In the genomic region with DNA sequence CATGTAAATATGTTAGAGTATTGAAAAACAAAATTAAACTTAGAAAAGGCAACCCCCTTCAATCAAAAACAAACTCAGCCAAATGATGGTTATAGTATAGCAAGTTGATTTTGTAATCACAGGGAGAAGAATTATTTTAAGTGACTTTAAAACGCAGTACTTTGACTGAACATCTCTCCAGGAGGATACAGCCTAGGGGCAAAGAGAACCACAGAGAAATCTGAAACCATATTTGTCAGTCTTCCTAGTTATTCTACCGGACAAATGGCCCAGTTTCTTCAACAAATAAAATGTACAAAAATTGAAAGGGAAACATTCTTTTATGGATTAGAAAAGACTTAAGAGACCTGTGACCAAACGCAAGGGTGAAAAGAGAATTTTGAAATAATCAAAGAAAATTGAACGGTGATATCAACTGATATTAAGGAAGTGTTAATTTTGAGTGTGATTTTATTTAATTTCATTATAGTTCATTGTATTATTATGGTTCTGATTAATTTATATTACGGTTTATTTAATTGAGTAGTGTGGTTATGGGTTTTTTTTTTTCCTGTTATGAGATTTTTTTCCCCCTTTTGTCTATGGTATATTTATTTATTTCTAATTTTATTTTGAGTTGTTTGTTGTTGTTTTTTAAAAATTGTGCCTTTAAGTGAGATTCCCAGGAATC, we compare ENCODE assay signal across 10 cellular contexts.
DNase-seq lines count a peak whose midpoint lies in the region; ATAC-seq and TF ChIP-seq lines count a peak whose summit lies in the region.
"Had no signal": no experiment of that assay in that cellular context is flagged by ENCODE, and none has a peak within 500 bp of the region (broad histone marks: within the 10 kb centered on the region; RNA-seq: fewer than 3 reads in every experiment).

No MANE protein-coding gene starts in this region.

- no peaks in the 10 kb centered on the region for H3K27me3 ChIP-seq in mammary epithelial cell (ENCODE audit: insufficient read depth, low read length)

- no peaks in the 10 kb centered on the region for H3K9me3 Mint-ChIP-seq in stimulated activated naive CD8-positive, alpha-beta T cell treated with anti-CD3 and anti-CD28 coated beads, Interleukin-15, Interleukin-2, amounts not matched to agents 100 ng/mL and 50 ng/mL, for 24 hours
- H3K9me3 Mint-ChIP-seq in naive thymus-derived CD8-positive, alpha-beta T cell = no peaks in the 10 kb centered on the region
- H3K9me3 Mint-ChIP-seq: IgD-negative memory B cell had no signal

- ATAC-seq in stimulated activated naive CD8-positive, alpha-beta T cell treated with anti-CD3 and anti-CD28 coated beads, Interleukin-15, Interleukin-2, amounts not matched to agents 100 U/mL and 50 U/mL, for 24 hours = no peak
- ATAC-seq in HG02981 (IDR thresholded peaks at IDR 0.05; ENCODE audit: unreplicated experiment) (no peak), GM18870 (IDR thresholded peaks at IDR 0.05; ENCODE audit: unreplicated experiment) (no peak), GM18502 (IDR thresholded peaks at IDR 0.05; ENCODE audit: poor library complexity, unreplicated experiment) (no peak)
- no peak for ATAC-seq in naive thymus-derived CD8-positive, alpha-beta T cell

- H3K9me3 ChIP-seq in mammary epithelial cell (replicated peaks; ENCODE audit: insufficient read depth, low read length) = no peaks in the 10 kb centered on the region
- H3K9me3 ChIP-seq in mesodermal cell (ENCODE audit: control insufficient read depth, low read length) = no peaks in the 10 kb centered on the region

- H2AFZ ChIP-seq in mammary epithelial cell (ENCODE audit: low read depth, low read length) = peak overlapping the region; percentile 89

- no TSS peak for BruUV-seq in mammary epithelial cell (replicated peaks; lab: Mats Ljungman, UMichigan)

- H3K79me2 ChIP-seq in mammary epithelial cell (ENCODE audit: insufficient read depth, low read length) = no peaks in the 10 kb centered on the region

- no peak overlapping the region for H3K27ac Mint-ChIP-seq in stimulated activated naive CD8-positive, alpha-beta T cell treated with anti-CD3 and anti-CD28 coated beads, Interleukin-15, Interleukin-2, amounts not matched to agents 100 ng/mL and 50 ng/mL, for 24 hours
- no peak overlapping the region for H3K27ac Mint-ChIP-seq in naive thymus-derived CD8-positive, alpha-beta T cell
- H3K27ac Mint-ChIP-seq: IgD-negative memory B cell, T-helper 17 cell had no signal

- in situ Hi-C loops in mammary epithelial cell (cut with MboI; ENCODE audit: low sequenced_read_pairs in 2 of 2) = no loop called here

- TF ChIP-seq CTCF in mammary epithelial cell (conservative IDR thresholded peaks at IDR 0.05 in 1 of 2, IDR thresholded peaks at IDR 0.05 in 1 of 2; ENCODE audit: extremely low read depth in 1 of 2, insufficient read depth in 1 of 2, low read depth in 1 of 2, low read length in 2 of 2) = no peak

- H3K27me3 Mint-ChIP-seq in stimulated activated naive CD8-positive, alpha-beta T cell treated with anti-CD3 and anti-CD28 coated beads, Interleukin-15, Interleukin-2, amounts not matched to agents 100 ng/mL and 50 ng/mL, for 24 hours = peaks cover 30% of the 10 kb centered on the region
- H3K27me3 Mint-ChIP-seq in naive thymus-derived CD8-positive, alpha-beta T cell = peaks cover 16 to 56% (median 24%) of the 10 kb centered on the region in 5 donors

- no peaks in the 10 kb centered on the region for H3K36me3 Mint-ChIP-seq in stimulated activated naive CD8-positive, alpha-beta T cell treated with anti-CD3 and anti-CD28 coated beads, Interleukin-15, Interleukin-2, amounts not matched to agents 100 ng/mL and 50 ng/mL, for 24 hours (ENCODE audit: low read depth)
- no peaks in the 10 kb centered on the region for H3K36me3 Mint-ChIP-seq in naive thymus-derived CD8-positive, alpha-beta T cell
- H3K36me3 Mint-ChIP-seq: IgD-negative memory B cell had no signal

- H3K36me3 ChIP-seq in mammary epithelial cell (ENCODE audit: insufficient read depth, low read length) (no peaks in the 10 kb centered on the region), mesodermal cell (ENCODE audit: control insufficient read depth, insufficient read depth, low read length) (no peaks in the 10 kb centered on the region)

- H4K20me1 ChIP-seq in mammary epithelial cell (ENCODE audit: insufficient read depth, low read length) = no peaks in the 10 kb centered on the region

- H3K4me3 ChIP-seq in mammary epithelial cell (replicated peaks in 1 of 3; ENCODE audit: insufficient read depth in 1 of 3, low read depth in 2 of 3, low read length in 3 of 3) (peak overlapping the region in 2 of 3 experiments; percentile 38 to 46), mesodermal cell (ENCODE audit: extremely low read depth, insufficient read depth, low read length, poor library complexity, severe bottlenecking) (peak overlapping the region; percentile 20)

- CTCF ChIA-PET in mammary epithelial cell (lab: Charles Lee; ENCODE audit: low non-redundant PET) = no interaction called here

- H3K9ac ChIP-seq in mammary epithelial cell (ENCODE audit: insufficient read depth, low read length) = peak overlapping the region; percentile 14

- dilution Hi-C loops in mammary epithelial cell (cut with HindIII; ENCODE audit: low sequenced_read_pairs) = no loop called here

- POLR2A ChIA-PET in naive thymus-derived CD8-positive, alpha-beta T cell (lab: Charles Lee) = no interaction called here

- 27% methylated on average over 5 of the region's 5 CpGs for WGBS in mammary epithelial cell (ENCODE audit: low coverage, missing lambda C conversion rate)
- 100% methylated on average over 2 of the region's 5 CpGs for WGBS in mesodermal cell (ENCODE audit: insufficient coverage in 2 of 2), 2 experiments

- intact Hi-C loops in mammary epithelial cell (cut with micrococcal nuclease) = no loop called here

- H3K4me3 Mint-ChIP-seq in stimulated activated naive CD8-positive, alpha-beta T cell treated with anti-CD3 and anti-CD28 coated beads, Interleukin-15, Interleukin-2, amounts not matched to agents 100 ng/mL and 50 ng/mL, for 24 hours = peak overlapping the region; percentile 32
- peak overlapping the region in 5 of 10 donors; percentile 4 to 25 (median 16) for H3K4me3 Mint-ChIP-seq in naive thymus-derived CD8-positive, alpha-beta T cell

- no peak for DNase-seq in stimulated activated naive CD8-positive, alpha-beta T cell treated with anti-CD3 and anti-CD28 coated beads, Interleukin-15, Interleukin-2, amounts not matched to agents 100 U/mL and 50 U/mL, for 24 hours
- DNase-seq in mammary epithelial cell = no peak
- DNase-seq in naive thymus-derived CD8-positive, alpha-beta T cell = no peak
- DNase-seq: T-helper 17 cell had no signal

- peaks cover 7% of the 10 kb centered on the region for H3K4me1 ChIP-seq in mammary epithelial cell (ENCODE audit: insufficient read depth, low read length)
- peaks cover 3% of the 10 kb centered on the region for H3K4me1 ChIP-seq in mesodermal cell (ENCODE audit: control insufficient read depth, insufficient read depth, low read length, poor library complexity, severe bottlenecking)

- peak overlapping the region; percentile 72 for H3K4me2 ChIP-seq in mammary epithelial cell (ENCODE audit: insufficient read depth, low read depth, low read length)

- H3K4me1 Mint-ChIP-seq in stimulated activated naive CD8-positive, alpha-beta T cell treated with anti-CD3 and anti-CD28 coated beads, Interleukin-15, Interleukin-2, amounts not matched to agents 100 ng/mL and 50 ng/mL, for 24 hours (ENCODE audit: low read depth) = peaks cover 8% of the 10 kb centered on the region
- peaks cover 0 to 7% (median 3%) of the 10 kb centered on the region in 4 donors for H3K4me1 Mint-ChIP-seq in naive thymus-derived CD8-positive, alpha-beta T cell

- H3K27ac ChIP-seq in mammary epithelial cell (ENCODE audit: insufficient read depth, low read depth, low read length) (no peak overlapping the region), mesodermal cell (ENCODE audit: low read depth, low read length, severe bottlenecking) (no peak overlapping the region)
